Comparison of ENCODE assay signal across 19 cellular contexts in the genomic region with DNA sequence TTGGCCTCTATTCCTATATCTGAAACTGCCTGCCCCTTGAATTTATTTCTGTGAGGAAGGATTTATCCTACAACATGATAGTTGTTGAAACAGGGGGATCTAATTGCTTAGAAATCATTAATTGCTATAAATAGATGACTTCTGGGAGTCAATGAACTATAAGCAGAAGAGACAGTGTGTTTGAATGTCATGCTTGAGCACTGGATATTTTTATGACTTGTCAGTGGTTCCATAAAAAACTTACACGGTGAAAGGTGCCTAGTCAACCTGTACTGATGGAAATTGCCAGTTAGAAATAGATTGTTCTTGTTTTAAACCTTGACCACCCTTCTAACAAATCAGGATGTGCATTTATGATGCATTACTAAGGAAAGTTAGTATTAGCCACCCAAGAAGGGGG.
"Had no signal": no experiment of that assay in that cellular context is flagged by ENCODE, and none has a peak within 500 bp of the region (broad histone marks: within the 10 kb centered on the region; RNA-seq: fewer than 3 reads in every experiment).

No MANE protein-coding gene starts in this region.

- DNase-seq: Kasumi-1; MM.1S; NCI-H1092 treated with DMSO at 0.1 percent for 48 hours; NCI-H1436; NCI-H187; NCI-H2029 treated with DMSO at 0.1 percent for 48 hours; NCI-H2227 treated with DMSO at 0.1 percent for 48 hours; NCI-H526 treated with DMSO at 0.1 percent for 48 hours; NCI-H748 treated with DMSO at 0.1 percent for 48 hours; NK-92 treated with Interleukin-12 subunit alpha and Interleukin-12 subunit beta, amount 100 ng/mL, for 24 hours; PC-3; SIG-M5 had no signal

- H3K36me3 ChIP-seq: SJSA1 had no signal

- ATAC-seq: K562, Panc1, PC-3 had no signal

- H3K4me3 ChIP-seq: K562, SJSA1, SK-N-MC had no signal

- H3K27me3 ChIP-seq: SJSA1 had no signal

- H3K9me3 ChIP-seq: SJSA1 had no signal

- H3K27ac ChIP-seq: HL-60, KMS-11, RWPE1, SJSA1, SK-N-MC had no signal

- H3K4me1 ChIP-seq: SJSA1 had no signal
